In the genomic region with DNA sequence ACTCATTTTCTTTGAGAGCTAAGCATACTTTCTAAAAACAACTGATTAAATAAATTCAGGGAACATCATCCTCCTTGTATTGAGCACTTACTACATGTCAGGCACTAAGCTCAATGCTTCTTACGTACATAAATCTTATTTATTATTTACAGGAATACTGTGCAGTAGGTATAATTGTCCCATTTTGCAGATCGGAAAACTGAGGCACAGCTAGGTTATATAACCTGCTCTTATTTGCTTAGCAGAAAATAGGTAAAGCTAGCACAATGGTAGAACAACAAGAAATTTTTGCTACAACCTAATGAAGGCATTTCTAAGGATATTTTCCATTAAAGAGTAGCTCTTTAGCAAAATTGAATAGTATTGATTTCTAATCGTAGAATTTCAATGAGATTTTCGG, we compare ENCODE assay signal across 29 cellular contexts.
"Had no signal": no experiment of that assay in that cellular context is flagged by ENCODE, and none has a peak within 500 bp of the region (broad histone marks: within the 10 kb centered on the region; RNA-seq: fewer than 3 reads in every experiment).

No MANE protein-coding gene starts in this region.

- H3K27me3 ChIP-seq: adrenal gland, body of pancreas, brain microvascular endothelial cell, breast epithelium had no signal

- H3K4me1 ChIP-seq: adrenal gland, body of pancreas, breast epithelium had no signal

- H3K4me3 ChIP-seq: adrenal gland, body of pancreas, breast epithelium had no signal

- H3K27ac ChIP-seq: adrenal gland, body of pancreas, brain microvascular endothelial cell, breast epithelium, VCaP had no signal

- DNase-seq: activated B cell treated with CpG ODN at 0.5 μM for 24 hours; activated CD4-positive, alpha-beta memory T cell treated with anti-CD3 and anti-CD28 coated beads for 36 hours; activated CD4-positive, alpha-beta T cell treated with anti-CD3 and anti-CD28 coated beads for 4 hours; activated CD4-positive, alpha-beta T cell treated with anti-CD3 and anti-CD28 coated beads, Interleukin-2, amount 10 ng/mL, durations not matched to agents 24 days and 14 days; activated CD4-positive, alpha-beta T cell treated with anti-CD3 and anti-CD28 coated beads, Interleukin-2, amount 50 U/mL, for 1 hour; activated CD4-positive, alpha-beta T cell treated with anti-CD3 and anti-CD28 coated beads, Interleukin-2, amount 50 U/mL, for 4 hours; activated CD4-positive, CD25-positive, alpha-beta regulatory T cell treated with anti-CD3 and anti-CD28 coated beads, Interleukin-2, amount 50 U/mL, for 72 hours; activated CD8-positive, alpha-beta memory T cell treated with anti-CD3 and anti-CD28 coated beads, Interleukin-2, amount 50 U/mL, for 4 hours; activated CD8-positive, alpha-beta T cell treated with anti-CD3 and anti-CD28 coated beads for 36 hours; activated effector memory CD4-positive, alpha-beta T cell treated with anti-CD3 and anti-CD28 coated beads, Interleukin-2, amount 50 U/mL, for 16 hours; activated gamma-delta T cell treated with Interleukin-2 at 50 U/mL for 16 hours; activated naive CD4-positive, alpha-beta T cell; activated naive CD4-positive, alpha-beta T cell treated with anti-CD3 and anti-CD28 coated beads for 36 hours; activated naive CD4-positive, alpha-beta T cell treated with anti-CD3 and anti-CD28 coated beads, Interleukin-2, amount 50 U/mL, for 16 hours; activated naive CD8-positive, alpha-beta T cell treated with anti-CD3 and anti-CD28 coated beads for 36 hours; activated T-cell treated with anti-CD3 and anti-CD28 coated beads for 4 hours; activated T-cell treated with anti-CD3 and anti-CD28 coated beads, Interleukin-2, amount 50 U/mL, for 1 hour; activated T-cell treated with anti-CD3 and anti-CD28 coated beads, Interleukin-2, amount 50 U/mL, for 4 hours; activated T-cell treated with anti-CD3 and anti-CD28 coated beads, Interleukin-2, amount 50 U/mL, for 72 hours; adrenal gland; amniotic stem cell; aorta; body of pancreas; brain microvascular endothelial cell; central memory CD4-positive, alpha-beta T cell; T-helper 2 cell; T-helper 9 cell had no signal

- H3K9me3 ChIP-seq: adrenal gland, body of pancreas, breast epithelium had no signal

- H3K36me3 ChIP-seq: adrenal gland, brain microvascular endothelial cell, breast epithelium had no signal
